30 cellular contexts compared by ENCODE assay signal in genomic region chr18:77876319-77876865, GRCh38.
"Had no signal": no experiment of that assay in that cellular context is flagged by ENCODE, and none has a peak within 500 bp of the region (broad histone marks: within the 10 kb centered on the region; RNA-seq: fewer than 3 reads in every experiment).

No MANE protein-coding gene starts in this region.

- H3K4me3 ChIP-seq: breast epithelium, heart left ventricle, lower lobe of right lung, pancreas, prostate gland, smooth muscle cell, uterus had no signal

- H3K27ac ChIP-seq: breast epithelium, heart left ventricle, lower lobe of right lung, pancreas, prostate gland, uterus had no signal

- FAIRE-seq: endothelial cell of umbilical vein, pancreas had no signal

- H3K9me3 ChIP-seq: breast epithelium, heart left ventricle, lower lobe of right lung, pancreas, prostate gland, uterus had no signal

- H3K27me3 ChIP-seq: pancreas, uterus had no signal

- DNase-seq: activated CD4-positive, alpha-beta T cell treated with anti-CD3 and anti-CD28 coated beads for 4 hours; activated CD4-positive, alpha-beta T cell treated with anti-CD3 and anti-CD28 coated beads, Interleukin-2, amount 50 U/mL, for 4 hours; activated naive CD4-positive, alpha-beta T cell; activated T-cell treated with anti-CD3 and anti-CD28 coated beads for 4 hours; activated T-cell treated with anti-CD3 and anti-CD28 coated beads, Interleukin-2, amount 50 U/mL, for 72 hours; central memory CD4-positive, alpha-beta T cell; foreskin fibroblast; heart left ventricle; hypothalamus; kidney glomerular epithelial cell; lower lobe of right lung; mesenchymal stem cell; naive thymus-derived CD8-positive, alpha-beta T cell; nucleus accumbens; pancreas; retina; stimulated activated CD4-positive, alpha-beta T cell treated with anti-CD3 and anti-CD28 coated beads, Interleukin-1b, Interleukin-23, amount 100 ng/mL, for 48 hours; stimulated activated CD4-positive, alpha-beta T cell treated with anti-CD3 and anti-CD28 coated beads, Interleukin-4, amount 100 ng/mL, for 4 hours; stimulated activated CD8-positive, alpha-beta memory T cell treated with anti-CD3 and anti-CD28 coated beads, Interleukin-4, amount 100 ng/mL, for 48 hours; stimulated activated naive CD8-positive, alpha-beta T cell treated with anti-CD3 and anti-CD28 coated beads, Interleukin-15, amount 100 ng/mL, for 72 hours; substantia nigra; uterus had no signal

- H3K36me3 ChIP-seq: breast epithelium, heart left ventricle, lower lobe of right lung, pancreas, prostate gland, uterus had no signal

- ATAC-seq: activated naive CD4-positive, alpha-beta T cell treated with anti-CD3 and anti-CD28 coated beads, Interleukin-2, amount 50 U/mL, for 72 hours; activated T-cell treated with anti-CD3 and anti-CD28 coated beads, Interleukin-2, amount 50 U/mL, for 72 hours; esophagus mucosa; heart left ventricle; left lobe of liver; lower lobe of right lung; naive thymus-derived CD8-positive, alpha-beta T cell; pancreas; stimulated activated memory B cell treated with anti-CD40 and anti-IgM and Interleukin-4, amounts not matched to agents 10 μg/mL and 1 μg/mL and 100 μg/mL, for 72 hours; stimulated activated naive CD8-positive, alpha-beta T cell treated with anti-CD3 and anti-CD28 coated beads, Interleukin-15, amount 100 ng/mL, for 72 hours had no signal
